Comparison of ENCODE assay signal across 36 cellular contexts in genomic region chr12:28457785-28458184, GRCh38.
DNase-seq lines count a peak whose midpoint lies in the region; ATAC-seq, FAIRE-seq and TF ChIP-seq lines count a peak whose summit lies in the region.
"Had no signal": no experiment of that assay in that cellular context is flagged by ENCODE, and none has a peak within 500 bp of the region (broad histone marks: within the 10 kb centered on the region; RNA-seq: fewer than 3 reads in every experiment).

No MANE protein-coding gene starts in this region.

- H3K4me1 ChIP-seq in small intestine (ENCODE audit: control insufficient read depth in 2 of 2, insufficient read depth in 1 of 2, low read depth in 1 of 2, low read length in 1 of 2): no peaks in the 10 kb centered on the region
- H3K4me1 ChIP-seq: ascending aorta, foreskin keratinocyte, left lung, SJSA1 had no signal

- no peaks in the 10 kb centered on the region for H3K36me3 Mint-ChIP-seq in nephron (ENCODE audit: low read depth)

- no peak overlapping the region for H3K4me3 Mint-ChIP-seq in nephron
- H3K4me3 Mint-ChIP-seq: activated naive CD8-positive, alpha-beta T cell treated with anti-CD3 and anti-CD28 coated beads, Interleukin-2, amount 10 ng/mL, durations not matched to agents 7 days and 5 days; activated T-cell treated with anti-CD3 and anti-CD28 coated beads, Interleukin-2, amount 50 U/mL, for 4 hours; H9; IgD-negative memory B cell; T-cell had no signal

- H3K9me3 Mint-ChIP-seq in nephron: no peaks in the 10 kb centered on the region
- H3K9me3 Mint-ChIP-seq: activated naive CD8-positive, alpha-beta T cell treated with anti-CD3 and anti-CD28 coated beads, Interleukin-2, amount 10 ng/mL, durations not matched to agents 7 days and 5 days; T-cell had no signal

- peaks cover 19% of the 10 kb centered on the region for H3K4me1 Mint-ChIP-seq in nephron
- H3K4me1 Mint-ChIP-seq: activated naive CD8-positive, alpha-beta T cell treated with anti-CD3 and anti-CD28 coated beads, Interleukin-2, amount 10 ng/mL, durations not matched to agents 7 days and 5 days had no signal

- 68 to 78% (median 71%) methylated on average over 3 of the region's 3 CpGs for WGBS in small intestine, 3 donors

- in situ Hi-C loops in astrocyte of the spinal cord (cut with HindIII; ENCODE audit: low sequenced_read_pairs): no loop called here
- in situ Hi-C loops in G401 (cut with HindIII; ENCODE audit: low sequenced_read_pairs): no loop called here

- H3K36me3 ChIP-seq in small intestine (ENCODE audit: control insufficient read depth in 2 of 2, insufficient read depth in 2 of 2, low read length in 2 of 2): no peaks in the 10 kb centered on the region
- H3K36me3 ChIP-seq: ascending aorta, BLaER1, left lung, SJSA1 had no signal

- H3K27me3 ChIP-seq in small intestine (ENCODE audit: control insufficient read depth in 2 of 2, insufficient read depth in 2 of 2, low read length in 2 of 2): no peaks in the 10 kb centered on the region
- H3K27me3 ChIP-seq: ascending aorta, BLaER1, foreskin keratinocyte, left lung, SJSA1 had no signal

- H3K4me3 ChIP-seq in astrocyte of the spinal cord (ENCODE audit: low read depth, low read length) (no peak overlapping the region), small intestine (ENCODE audit: low read depth in 1 of 2, low read length in 2 of 2) (no peak overlapping the region)
- H3K4me3 ChIP-seq: ascending aorta, BLaER1, left lung, SJSA1 had no signal

- no peak for FAIRE-seq in small intestine (lab: Jason Lieb, UNC)
- FAIRE-seq: TTC549 had no signal

- TF ChIP-seq CTCF in astrocyte of the spinal cord (IDR thresholded peaks at IDR 0.05; ENCODE audit: low read depth, low read length) (no peak), nephron (IDR thresholded peaks at IDR 0.05; ENCODE audit: unreplicated experiment in 3 of 3) (no peak)

- H3K27ac ChIP-seq in small intestine (ENCODE audit: low read depth in 1 of 2, low read length in 1 of 2): no peak overlapping the region
- H3K27ac ChIP-seq: ascending aorta, BLaER1, foreskin keratinocyte, left lung, RWPE1, SJSA1 had no signal

- H3K27ac Mint-ChIP-seq in nephron: peak overlapping the region in 2 of 3 experiments; percentile 59 to 72
- H3K27ac Mint-ChIP-seq: activated naive CD8-positive, alpha-beta T cell treated with anti-CD3 and anti-CD28 coated beads, Interleukin-2, amount 10 ng/mL, durations not matched to agents 7 days and 5 days; IgD-negative memory B cell; T-cell had no signal

- peak; percentile 40 for DNase-seq in H4 (ENCODE audit: low spot score)
- DNase-seq in MV-4-11 (lab: John Stamatoyannopoulos, UW): peak; percentile 57
- DNase-seq in astrocyte of the spinal cord (ENCODE audit: low read depth, low spot score): peak; percentile 69
- DNase-seq in stimulated activated CD4-positive, alpha-beta T cell treated with anti-CD3 and anti-CD28 coated beads, Interleukin-4, amount 100 ng/mL, for 1 hour: no peak
- DNase-seq in small intestine: no peak
- DNase-seq in G401 (ENCODE audit: low spot score): no peak
- DNase-seq: activated CD4-positive, CD25-positive, alpha-beta regulatory T cell; activated gamma-delta T cell; activated naive CD8-positive, alpha-beta T cell treated with anti-CD3 and anti-CD28 coated beads, Interleukin-2, amount 10 ng/mL, durations not matched to agents 7 days and 5 days; activated T-cell treated with anti-CD3 and anti-CD28 coated beads, Interleukin-2, amount 50 U/mL, for 4 hours; central memory CD4-positive, alpha-beta T cell; COR-L47; dermis blood vessel endothelial cell; foreskin keratinocyte; H9; head of caudate nucleus; islet precursor cell; left lung; mesendoderm; NCI-H1417 treated with DMSO at 0.1 percent for 48 hours; NCI-H2081 treated with DMSO at 0.1 percent for 48 hours; NCI-H774; posterior cingulate gyrus; right cardiac atrium; stimulated activated CD4-positive, alpha-beta T cell treated with anti-CD3 and anti-CD28 coated beads, Interleukin-4, amount 100 ng/mL, for 24 hours; T-cell; trophoblast cell had no signal

- no peak for ATAC-seq in HG02981 (IDR thresholded peaks at IDR 0.05; ENCODE audit: unreplicated experiment)
- ATAC-seq: activated T-cell treated with anti-CD3 and anti-CD28 coated beads, Interleukin-2, amount 50 U/mL, for 4 hours; esophagus mucosa; foreskin keratinocyte; left lung; right cardiac atrium; T-cell had no signal

- no peaks in the 10 kb centered on the region for H3K27me3 Mint-ChIP-seq in nephron (ENCODE audit: low read depth)
- H3K27me3 Mint-ChIP-seq: activated naive CD8-positive, alpha-beta T cell treated with anti-CD3 and anti-CD28 coated beads, Interleukin-2, amount 10 ng/mL, durations not matched to agents 7 days and 5 days; IgD-negative memory B cell; T-cell had no signal

- H3K9me3 ChIP-seq in small intestine (ENCODE audit: control insufficient read depth, low read depth): no peaks in the 10 kb centered on the region
- H3K9me3 ChIP-seq: ascending aorta, BLaER1, left lung, SJSA1 had no signal

Comparison
In these comparisons a context has a peak if more than half of its experiments do, and no peak if none do; other contexts are left out.
1. DNase-seq: peak in H4 (single experiment), MV-4-11 (single experiment) and astrocyte of the spinal cord (single experiment); none in stimulated activated CD4-positive, alpha-beta T cell treated with anti-CD3 and anti-CD28 coated beads, Interleukin-4, amount 100 ng/mL, for 1 hour (single experiment), small intestine (single experiment) and G401 (single experiment).